13 cellular contexts compared by ENCODE assay signal in the genomic region with DNA sequence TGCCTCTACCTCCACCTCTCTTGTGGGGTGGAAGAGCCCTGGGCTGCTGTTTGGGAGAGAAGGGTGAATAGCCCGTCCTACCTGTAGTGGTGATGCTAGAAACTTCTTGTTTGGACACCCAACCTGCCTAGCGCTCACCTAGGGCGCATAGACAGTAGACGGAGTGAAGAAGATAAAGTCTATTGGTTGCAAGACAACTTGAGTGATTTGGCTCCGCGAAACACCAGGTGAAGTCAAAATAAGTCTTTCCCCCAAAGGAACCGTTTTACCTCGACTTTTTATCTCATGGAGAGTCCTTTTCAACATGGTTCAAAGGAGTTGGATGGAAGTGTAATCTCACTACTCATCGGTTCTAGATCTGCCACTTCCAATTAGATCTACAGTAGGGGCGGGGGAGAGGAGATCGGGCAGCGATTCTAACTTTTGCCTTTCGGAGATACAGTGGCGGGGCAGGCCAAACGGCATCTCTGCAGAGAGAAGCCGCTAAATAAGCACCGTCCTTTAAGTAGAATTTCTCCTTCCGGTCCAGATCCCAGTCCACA. TPM values are rescaled to one million over a fixed set of nuclear protein-coding genes. Genes with fewer than 3 reads are reported as not detected.
A peak's percentile ranks its signal among the peaks of the same experiment; 100 is the strongest.
DNase-seq lines count a peak whose midpoint lies in the region; ATAC-seq and TF ChIP-seq lines count a peak whose summit lies in the region.
"Had no signal": no experiment of that assay in that cellular context is flagged by ENCODE, and none has a peak within 500 bp of the region (broad histone marks: within the 10 kb centered on the region; RNA-seq: fewer than 3 reads in every experiment).

No MANE protein-coding gene starts in this region.

- H3K27me3 Mint-ChIP-seq in stimulated activated naive CD8-positive, alpha-beta T cell treated with anti-CD3 and anti-CD28 coated beads, Interleukin-15, amount 100 ng/mL, for 72 hours, result peaks cover 88% of the 10 kb centered on the region

- H3K27me3 ChIP-seq in cardiac muscle cell (peaks cover 97% of the 10 kb centered on the region), iPS-15b (ENCODE audit: control insufficient read depth, insufficient read depth, low read length) (peaks cover 70% of the 10 kb centered on the region)

- peak overlapping the region in 1 of 2 donors; percentile 85 for H3K27ac Mint-ChIP-seq in stimulated activated naive CD8-positive, alpha-beta T cell treated with anti-CD3 and anti-CD28 coated beads, Interleukin-15, amount 100 ng/mL, for 72 hours

- DNase-seq in cardiac muscle cell (ENCODE audit: low read depth in 1 of 2, low spot score in 1 of 2), result peak in 1 of 2 donors; percentile 3
- no peak for DNase-seq in left ventricle myocardium superior
- DNase-seq in activated T-cell treated with anti-CD3 and anti-CD28 coated beads, Interleukin-2, amount 50 U/mL, for 48 hours, result peak; percentile 27 to 28
- DNase-seq in stimulated activated naive CD8-positive, alpha-beta T cell treated with anti-CD3 and anti-CD28 coated beads, Interleukin-15, amount 100 ng/mL, for 72 hours, result no peak
- no peak for DNase-seq in activated CD4-positive, CD25-positive, alpha-beta regulatory T cell (lab: John Stamatoyannopoulos, UW)
- DNase-seq in NCI-H524 (lab: John Stamatoyannopoulos, UW), result no peak
- DNase-seq: GM23248; KG1; NCI-H187 treated with DMSO at 0.1 percent for 48 hours; stimulated activated CD4-positive, alpha-beta T cell treated with anti-CD3 and anti-CD28 coated beads, Interleukin-15, amount 100 ng/mL, for 24 hours had no signal

- H3K9me3 ChIP-seq in cardiac muscle cell (ENCODE audit: low read depth) (no peaks in the 10 kb centered on the region), iPS-15b (ENCODE audit: control insufficient read depth, insufficient read depth, low read length) (no peaks in the 10 kb centered on the region)
- H3K9me3 ChIP-seq: esophagus muscularis mucosa had no signal

- H3K27ac ChIP-seq in cardiac muscle cell, result no peak overlapping the region
- H3K27ac ChIP-seq: esophagus muscularis mucosa, GM23248 had no signal

- H3K9ac ChIP-seq in iPS-15b (ENCODE audit: low read depth, low read length), result no peak overlapping the region
- H3K9ac ChIP-seq: GM23248 had no signal

- H3K4me1 ChIP-seq in cardiac muscle cell (ENCODE audit: low read depth) (no peaks in the 10 kb centered on the region), iPS-15b (ENCODE audit: control insufficient read depth, insufficient read depth, low read length) (peaks cover 33% of the 10 kb centered on the region)

- peak overlapping the region; percentile 41 for H3K4me3 ChIP-seq in cardiac muscle cell
- H3K4me3 ChIP-seq in iPS-15b (ENCODE audit: low read depth, low read length), result peak overlapping the region; percentile 60
- H3K4me3 ChIP-seq: GM23248 had no signal

- peak overlapping the region; percentile 13 to 57 for H3K4me3 Mint-ChIP-seq in stimulated activated naive CD8-positive, alpha-beta T cell treated with anti-CD3 and anti-CD28 coated beads, Interleukin-15, amount 100 ng/mL, for 72 hours

- ATAC-seq in left ventricle myocardium superior, result no peak
- ATAC-seq in stimulated activated naive CD8-positive, alpha-beta T cell treated with anti-CD3 and anti-CD28 coated beads, Interleukin-15, amount 100 ng/mL, for 72 hours, result no peak
- no peak for ATAC-seq in HG03159 (IDR thresholded peaks at IDR 0.05; ENCODE audit: unreplicated experiment)

- TF ChIP-seq CTCF in cardiac muscle cell (IDR thresholded peaks at IDR 0.05; ENCODE audit: low read depth, low read length), result no peak

- peaks cover 31% of the 10 kb centered on the region for H3K4me1 Mint-ChIP-seq in stimulated activated naive CD8-positive, alpha-beta T cell treated with anti-CD3 and anti-CD28 coated beads, Interleukin-15, amount 100 ng/mL, for 72 hours

- intact Hi-C loops in left ventricle myocardium superior (cut with micrococcal nuclease), result no loop called here

- H3K36me3 ChIP-seq in cardiac muscle cell (no peaks in the 10 kb centered on the region), iPS-15b (ENCODE audit: control insufficient read depth, insufficient read depth, low read length) (no peaks in the 10 kb centered on the region)
- H3K36me3 ChIP-seq: esophagus muscularis mucosa had no signal

- H3K9me3 Mint-ChIP-seq in stimulated activated naive CD8-positive, alpha-beta T cell treated with anti-CD3 and anti-CD28 coated beads, Interleukin-15, amount 100 ng/mL, for 72 hours, result no peaks in the 10 kb centered on the region

RNA-seq across cellular contexts. Expression of a gene that starts 0.7 kb away (rescaled TPM):
- total RNA-seq in cardiac muscle cell (0.56 and 0.69 TPM in 2 replicates), left ventricle myocardium superior (not detected)
- 0.22 and 0.85 TPM in 2 replicates for polyA plus RNA-seq in cardiac muscle cell
- total RNA-seq: esophagus muscularis mucosa, GM23248 had no signal
- polyA plus RNA-seq: GM23248 had no signal

RNA-seq across cellular contexts. Expression of a gene that starts 9.3 kb away (rescaled TPM):
- total RNA-seq in cardiac muscle cell, result 0.06 and 0.11 TPM in 2 replicates
- 0.21 TPM in 1 of 2 replicates, not detected in the other for polyA plus RNA-seq in cardiac muscle cell
- not detected for total RNA-seq in left ventricle myocardium superior
- total RNA-seq: esophagus muscularis mucosa, GM23248 had no signal
- polyA plus RNA-seq: GM23248 had no signal

Comparison
In these comparisons a context has a peak if more than half of its experiments do, and no peak if none do; other contexts are left out.
1. DNase-seq: peak in activated T-cell treated with anti-CD3 and anti-CD28 coated beads, Interleukin-2, amount 50 U/mL, for 48 hours (2 of 2); none in left ventricle myocardium superior (single experiment), stimulated activated naive CD8-positive, alpha-beta T cell treated with anti-CD3 and anti-CD28 coated beads, Interleukin-15, amount 100 ng/mL, for 72 hours (0 of 2), activated CD4-positive, CD25-positive, alpha-beta regulatory T cell (0 of 4) and NCI-H524 (0 of 2).